In genomic region chr10:95475827-95476481, GRCh38 we compare ENCODE assay signal across 1 cellular context.
A peak's percentile ranks its signal among the peaks of the same experiment; 100 is the strongest.
TF ChIP-seq lines count a peak whose summit lies in the region.

No MANE protein-coding gene starts in this region.

TF ChIP-seq in HepG2, 621 proteins besides CTCF, POLR2A, EP300 and RAD21 (continued from another document and continues in another):
- TF ChIP-seq MTERF4 (CRISPR knock-in tag; IDR thresholded peaks at IDR 0.05) (no peak), SPEN (CRISPR knock-in tag; IDR thresholded peaks at IDR 0.05; ENCODE audit: low read depth) (no peak), FOXO1 (CRISPR knock-in tag; IDR thresholded peaks at IDR 0.05) (peak; percentile 71; the same call in 1 of the 2 replicates), ZNF737 (CRISPR knock-in tag; IDR thresholded peaks at IDR 0.05; ENCODE audit: borderline replicate concordance) (no peak), ZNF225 (CRISPR knock-in tag; IDR thresholded peaks at IDR 0.05) (no peak), NR2C2 (CRISPR knock-in tag; IDR thresholded peaks at IDR 0.05; ENCODE audit: borderline replicate concordance) (peak; percentile 48; the same call in 1 of the 2 replicates), RFX3 (CRISPR knock-in tag; IDR thresholded peaks at IDR 0.05) (no peak), HMG20B (CRISPR knock-in tag; conservative IDR thresholded peaks at IDR 0.05) (peak; percentile 69; the same call in 1 of the 2 replicates), SP2 (CRISPR knock-in tag; IDR thresholded peaks at IDR 0.05) (no peak), DBP (CRISPR knock-in tag; IDR thresholded peaks at IDR 0.05; ENCODE audit: not compliant biosample characterization) (no peak), SP4 (CRISPR knock-in tag; IDR thresholded peaks at IDR 0.05) (no peak), MYPOP (CRISPR knock-in tag; IDR thresholded peaks at IDR 0.05) (no peak), CREB1 (IDR thresholded peaks at IDR 0.05) (no peak), CREB1 (CRISPR knock-in tag; IDR thresholded peaks at IDR 0.05) (peak; percentile 69), ZBTB25 (CRISPR knock-in tag; IDR thresholded peaks at IDR 0.05) (no peak), MXI1 (IDR thresholded peaks at IDR 0.05; ENCODE audit: borderline replicate concordance, low read depth, low read length) (no peak), ZNF644 (CRISPR knock-in tag; IDR thresholded peaks at IDR 0.05; ENCODE audit: low read depth) (peak; percentile 95), YY1 (IDR thresholded peaks at IDR 0.05; ENCODE audit: insufficient read depth, insufficient replicate concordance, low read depth, low read length) (no peak), NR2F6 (IDR thresholded peaks at IDR 0.05) (peak; percentile 87), NR2F6 (CRISPR knock-in tag; IDR thresholded peaks at IDR 0.05) (peak; percentile 69), U2AF1 (optimal IDR thresholded peaks at IDR 0.05; ENCODE audit: low read depth, low read length) (no peak), HNF1A (IDR thresholded peaks at IDR 0.05; ENCODE audit: low read depth) (peak; percentile 81), HNF1A (CRISPR knock-in tag; IDR thresholded peaks at IDR 0.05; ENCODE audit: borderline replicate concordance) (peak; percentile 87; the same call in 1 of the 2 replicates), ZNF329 (CRISPR knock-in tag; IDR thresholded peaks at IDR 0.05; ENCODE audit: low read depth) (no peak)
- TF ChIP-seq, protein P1, sequence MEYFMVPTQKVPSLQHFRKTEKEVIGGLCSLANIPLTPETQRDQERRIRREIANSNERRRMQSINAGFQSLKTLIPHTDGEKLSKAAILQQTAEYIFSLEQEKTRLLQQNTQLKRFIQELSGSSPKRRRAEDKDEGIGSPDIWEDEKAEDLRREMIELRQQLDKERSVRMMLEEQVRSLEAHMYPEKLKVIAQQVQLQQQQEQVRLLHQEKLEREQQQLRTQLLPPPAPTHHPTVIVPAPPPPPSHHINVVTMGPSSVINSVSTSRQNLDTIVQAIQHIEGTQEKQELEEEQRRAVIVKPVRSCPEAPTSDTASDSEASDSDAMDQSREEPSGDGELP (IDR thresholded peaks at IDR 0.05; ENCODE audit: borderline replicate concordance, low read depth): peak; percentile 59; the same call in 1 of the 2 replicates
- TF ChIP-seq, protein P2, sequence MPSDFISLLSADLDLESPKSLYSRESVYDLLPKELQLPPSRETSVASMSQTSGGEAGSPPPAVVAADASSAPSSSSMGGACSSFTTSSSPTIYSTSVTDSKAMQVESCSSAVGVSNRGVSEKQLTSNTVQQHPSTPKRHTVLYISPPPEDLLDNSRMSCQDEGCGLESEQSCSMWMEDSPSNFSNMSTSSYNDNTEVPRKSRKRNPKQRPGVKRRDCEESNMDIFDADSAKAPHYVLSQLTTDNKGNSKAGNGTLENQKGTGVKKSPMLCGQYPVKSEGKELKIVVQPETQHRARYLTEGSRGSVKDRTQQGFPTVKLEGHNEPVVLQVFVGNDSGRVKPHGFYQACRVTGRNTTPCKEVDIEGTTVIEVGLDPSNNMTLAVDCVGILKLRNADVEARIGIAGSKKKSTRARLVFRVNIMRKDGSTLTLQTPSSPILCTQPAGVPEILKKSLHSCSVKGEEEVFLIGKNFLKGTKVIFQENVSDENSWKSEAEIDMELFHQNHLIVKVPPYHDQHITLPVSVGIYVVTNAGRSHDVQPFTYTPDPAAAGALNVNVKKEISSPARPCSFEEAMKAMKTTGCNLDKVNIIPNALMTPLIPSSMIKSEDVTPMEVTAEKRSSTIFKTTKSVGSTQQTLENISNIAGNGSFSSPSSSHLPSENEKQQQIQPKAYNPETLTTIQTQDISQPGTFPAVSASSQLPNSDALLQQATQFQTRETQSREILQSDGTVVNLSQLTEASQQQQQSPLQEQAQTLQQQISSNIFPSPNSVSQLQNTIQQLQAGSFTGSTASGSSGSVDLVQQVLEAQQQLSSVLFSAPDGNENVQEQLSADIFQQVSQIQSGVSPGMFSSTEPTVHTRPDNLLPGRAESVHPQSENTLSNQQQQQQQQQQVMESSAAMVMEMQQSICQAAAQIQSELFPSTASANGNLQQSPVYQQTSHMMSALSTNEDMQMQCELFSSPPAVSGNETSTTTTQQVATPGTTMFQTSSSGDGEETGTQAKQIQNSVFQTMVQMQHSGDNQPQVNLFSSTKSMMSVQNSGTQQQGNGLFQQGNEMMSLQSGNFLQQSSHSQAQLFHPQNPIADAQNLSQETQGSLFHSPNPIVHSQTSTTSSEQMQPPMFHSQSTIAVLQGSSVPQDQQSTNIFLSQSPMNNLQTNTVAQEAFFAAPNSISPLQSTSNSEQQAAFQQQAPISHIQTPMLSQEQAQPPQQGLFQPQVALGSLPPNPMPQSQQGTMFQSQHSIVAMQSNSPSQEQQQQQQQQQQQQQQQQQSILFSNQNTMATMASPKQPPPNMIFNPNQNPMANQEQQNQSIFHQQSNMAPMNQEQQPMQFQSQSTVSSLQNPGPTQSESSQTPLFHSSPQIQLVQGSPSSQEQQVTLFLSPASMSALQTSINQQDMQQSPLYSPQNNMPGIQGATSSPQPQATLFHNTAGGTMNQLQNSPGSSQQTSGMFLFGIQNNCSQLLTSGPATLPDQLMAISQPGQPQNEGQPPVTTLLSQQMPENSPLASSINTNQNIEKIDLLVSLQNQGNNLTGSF (CRISPR knock-in tag; IDR thresholded peaks at IDR 0.05): no peak
- TF ChIP-seq, protein P3, sequence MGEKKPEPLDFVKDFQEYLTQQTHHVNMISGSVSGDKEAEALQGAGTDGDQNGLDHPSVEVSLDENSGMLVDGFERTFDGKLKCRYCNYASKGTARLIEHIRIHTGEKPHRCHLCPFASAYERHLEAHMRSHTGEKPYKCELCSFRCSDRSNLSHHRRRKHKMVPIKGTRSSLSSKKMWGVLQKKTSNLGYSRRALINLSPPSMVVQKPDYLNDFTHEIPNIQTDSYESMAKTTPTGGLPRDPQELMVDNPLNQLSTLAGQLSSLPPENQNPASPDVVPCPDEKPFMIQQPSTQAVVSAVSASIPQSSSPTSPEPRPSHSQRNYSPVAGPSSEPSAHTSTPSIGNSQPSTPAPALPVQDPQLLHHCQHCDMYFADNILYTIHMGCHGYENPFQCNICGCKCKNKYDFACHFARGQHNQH (CRISPR knock-in tag; IDR thresholded peaks at IDR 0.05): peak; percentile 72
- TF ChIP-seq, protein P4, sequence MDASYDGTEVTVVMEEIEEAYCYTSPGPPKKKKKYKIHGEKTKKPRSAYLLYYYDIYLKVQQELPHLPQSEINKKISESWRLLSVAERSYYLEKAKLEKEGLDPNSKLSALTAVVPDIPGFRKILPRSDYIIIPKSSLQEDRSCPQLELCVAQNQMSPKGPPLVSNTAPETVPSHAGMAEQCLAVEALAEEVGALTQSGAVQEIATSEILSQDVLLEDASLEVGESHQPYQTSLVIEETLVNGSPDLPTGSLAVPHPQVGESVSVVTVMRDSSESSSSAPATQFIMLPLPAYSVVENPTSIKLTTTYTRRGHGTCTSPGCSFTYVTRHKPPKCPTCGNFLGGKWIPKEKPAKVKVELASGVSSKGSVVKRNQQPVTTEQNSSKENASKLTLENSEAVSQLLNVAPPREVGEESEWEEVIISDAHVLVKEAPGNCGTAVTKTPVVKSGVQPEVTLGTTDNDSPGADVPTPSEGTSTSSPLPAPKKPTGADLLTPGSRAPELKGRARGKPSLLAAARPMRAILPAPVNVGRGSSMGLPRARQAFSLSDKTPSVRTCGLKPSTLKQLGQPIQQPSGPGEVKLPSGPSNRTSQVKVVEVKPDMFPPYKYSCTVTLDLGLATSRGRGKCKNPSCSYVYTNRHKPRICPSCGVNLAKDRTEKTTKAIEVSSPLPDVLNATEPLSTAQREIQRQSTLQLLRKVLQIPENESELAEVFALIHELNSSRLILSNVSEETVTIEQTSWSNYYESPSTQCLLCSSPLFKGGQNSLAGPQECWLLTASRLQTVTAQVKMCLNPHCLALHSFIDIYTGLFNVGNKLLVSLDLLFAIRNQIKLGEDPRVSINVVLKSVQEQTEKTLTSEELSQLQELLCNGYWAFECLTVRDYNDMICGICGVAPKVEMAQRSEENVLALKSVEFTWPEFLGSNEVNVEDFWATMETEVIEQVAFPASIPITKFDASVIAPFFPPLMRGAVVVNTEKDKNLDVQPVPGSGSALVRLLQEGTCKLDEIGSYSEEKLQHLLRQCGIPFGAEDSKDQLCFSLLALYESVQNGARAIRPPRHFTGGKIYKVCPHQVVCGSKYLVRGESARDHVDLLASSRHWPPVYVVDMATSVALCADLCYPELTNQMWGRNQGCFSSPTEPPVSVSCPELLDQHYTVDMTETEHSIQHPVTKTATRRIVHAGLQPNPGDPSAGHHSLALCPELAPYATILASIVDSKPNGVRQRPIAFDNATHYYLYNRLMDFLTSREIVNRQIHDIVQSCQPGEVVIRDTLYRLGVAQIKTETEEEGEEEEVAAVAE (CRISPR knock-in tag; IDR thresholded peaks at IDR 0.05; ENCODE audit: borderline replicate concordance): peak; percentile 30; the same call in 1 of the 2 replicates
- TF ChIP-seq, protein P5, sequence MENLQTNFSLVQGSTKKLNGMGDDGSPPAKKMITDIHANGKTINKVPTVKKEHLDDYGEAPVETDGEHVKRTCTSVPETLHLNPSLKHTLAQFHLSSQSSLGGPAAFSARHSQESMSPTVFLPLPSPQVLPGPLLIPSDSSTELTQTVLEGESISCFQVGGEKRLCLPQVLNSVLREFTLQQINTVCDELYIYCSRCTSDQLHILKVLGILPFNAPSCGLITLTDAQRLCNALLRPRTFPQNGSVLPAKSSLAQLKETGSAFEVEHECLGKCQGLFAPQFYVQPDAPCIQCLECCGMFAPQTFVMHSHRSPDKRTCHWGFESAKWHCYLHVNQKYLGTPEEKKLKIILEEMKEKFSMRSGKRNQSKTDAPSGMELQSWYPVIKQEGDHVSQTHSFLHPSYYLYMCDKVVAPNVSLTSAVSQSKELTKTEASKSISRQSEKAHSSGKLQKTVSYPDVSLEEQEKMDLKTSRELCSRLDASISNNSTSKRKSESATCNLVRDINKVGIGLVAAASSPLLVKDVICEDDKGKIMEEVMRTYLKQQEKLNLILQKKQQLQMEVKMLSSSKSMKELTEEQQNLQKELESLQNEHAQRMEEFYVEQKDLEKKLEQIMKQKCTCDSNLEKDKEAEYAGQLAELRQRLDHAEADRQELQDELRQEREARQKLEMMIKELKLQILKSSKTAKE (CRISPR knock-in tag; IDR thresholded peaks at IDR 0.05; ENCODE audit: borderline replicate concordance): peak; percentile 64; the same call in 1 of the 2 replicates
- TF ChIP-seq, protein P6, sequence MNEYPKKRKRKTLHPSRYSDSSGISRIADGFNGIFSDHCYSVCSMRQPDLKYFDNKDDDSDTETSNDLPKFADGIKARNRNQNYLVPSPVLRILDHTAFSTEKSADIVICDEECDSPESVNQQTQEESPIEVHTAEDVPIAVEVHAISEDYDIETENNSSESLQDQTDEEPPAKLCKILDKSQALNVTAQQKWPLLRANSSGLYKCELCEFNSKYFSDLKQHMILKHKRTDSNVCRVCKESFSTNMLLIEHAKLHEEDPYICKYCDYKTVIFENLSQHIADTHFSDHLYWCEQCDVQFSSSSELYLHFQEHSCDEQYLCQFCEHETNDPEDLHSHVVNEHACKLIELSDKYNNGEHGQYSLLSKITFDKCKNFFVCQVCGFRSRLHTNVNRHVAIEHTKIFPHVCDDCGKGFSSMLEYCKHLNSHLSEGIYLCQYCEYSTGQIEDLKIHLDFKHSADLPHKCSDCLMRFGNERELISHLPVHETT (CRISPR knock-in tag; conservative IDR thresholded peaks at IDR 0.05): no peak; the same call in 1 of the 2 replicates
